26 cellular contexts compared by ENCODE assay signal in the genomic region with DNA sequence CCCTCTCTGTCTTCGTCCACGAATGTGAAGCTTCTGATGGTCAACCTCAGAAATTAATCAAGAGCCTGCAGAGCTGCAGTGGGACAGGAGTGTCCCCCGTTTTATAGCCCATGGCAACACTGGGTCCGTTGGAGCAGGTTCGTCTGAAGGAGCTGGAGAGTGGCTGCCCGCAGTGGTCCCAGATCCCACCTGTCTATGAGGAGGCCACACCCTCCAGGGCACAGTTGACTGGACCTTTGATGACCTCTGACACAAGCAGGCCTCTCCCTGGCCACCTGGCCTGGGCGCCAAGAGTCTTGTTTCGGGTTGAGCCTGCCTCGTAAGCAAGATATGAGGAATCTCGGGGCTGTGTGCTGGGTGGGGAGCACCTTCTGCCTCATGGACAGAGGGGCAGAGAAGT.
"Had no signal": no experiment of that assay in that cellular context is flagged by ENCODE, and none has a peak within 500 bp of the region (broad histone marks: within the 10 kb centered on the region; RNA-seq: fewer than 3 reads in every experiment).

No MANE protein-coding gene starts in this region.

- DNase-seq: naive B cell; naive thymus-derived CD8-positive, alpha-beta T cell; nephron progenitor cell; occipital lobe; pancreas; psoas muscle; right lobe of liver; sigmoid colon; small intestine; stimulated activated CD4-positive, alpha-beta T cell treated with anti-CD3 and anti-CD28 coated beads, Interleukin-12 subunit alpha, Interleukin-12 subunit beta, amount 100 ng/mL, for 4 hours; stimulated activated CD4-positive, alpha-beta T cell treated with anti-CD3 and anti-CD28 coated beads, Interleukin-1b, Interleukin-23, amount 100 ng/mL, for 48 hours; stimulated activated CD4-positive, alpha-beta T cell treated with anti-CD3 and anti-CD28 coated beads, Interleukin-4, amount 100 ng/mL, for 1 hour; stimulated activated CD4-positive, alpha-beta T cell treated with anti-CD3 and anti-CD28 coated beads, Interleukin-4, amount 100 ng/mL, for 4 hours; stimulated activated CD8-positive, alpha-beta memory T cell treated with anti-CD3 and anti-CD28 coated beads, Interleukin-4, amount 100 ng/mL, for 48 hours; stimulated activated naive CD4-positive, alpha-beta T cell; stimulated activated naive CD8-positive, alpha-beta T cell treated with anti-CD3 and anti-CD28 coated beads, Interleukin-15, amount 100 ng/mL, for 72 hours; stimulated activated naive CD8-positive, alpha-beta T cell treated with anti-CD3 and anti-CD28 coated beads, Interleukin-15, Interleukin-2, amounts not matched to agents 100 U/mL and 50 U/mL, for 24 hours; substantia nigra; testis; tibial artery; transverse colon; upper lobe of right lung; uterus had no signal

- H3K9me3 ChIP-seq: pancreas, psoas muscle, right lobe of liver, sigmoid colon, suprapubic skin, testis, tibial artery, transverse colon, upper lobe of right lung, uterus had no signal

- H3K27ac ChIP-seq: pancreas, psoas muscle, right lobe of liver, sigmoid colon, suprapubic skin, testis, tibial artery, transverse colon, upper lobe of right lung had no signal

- H3K27me3 ChIP-seq: pancreas, right lobe of liver, testis, upper lobe of right lung, uterus had no signal

- H3K36me3 ChIP-seq: pancreas, right lobe of liver, sigmoid colon, suprapubic skin, tibial artery, transverse colon, upper lobe of right lung, uterus had no signal

- ATAC-seq: naive thymus-derived CD8-positive, alpha-beta T cell; natural killer cell treated with Interleukin-12 subunit alpha and Interleukin-12 subunit beta and Interleukin-15 and Interleukin-18, amount 100 ng/mL, for 72 hours; pancreas; psoas muscle; right lobe of liver; stimulated activated memory B cell treated with anti-CD40 and anti-IgM and Interleukin-4, amounts not matched to agents 10 μg/mL and 1 μg/mL and 100 μg/mL, for 72 hours; stimulated activated naive CD8-positive, alpha-beta T cell treated with anti-CD3 and anti-CD28 coated beads, Interleukin-15, amount 100 ng/mL, for 72 hours; stimulated activated naive CD8-positive, alpha-beta T cell treated with anti-CD3 and anti-CD28 coated beads, Interleukin-15, Interleukin-2, amounts not matched to agents 100 U/mL and 50 U/mL, for 24 hours; upper lobe of right lung had no signal

- H3K4me1 ChIP-seq: pancreas, psoas muscle, right lobe of liver, sigmoid colon, testis, upper lobe of right lung, uterus had no signal

- H3K4me3 ChIP-seq: pancreas, psoas muscle, right lobe of liver, sigmoid colon, suprapubic skin, testis, tibial artery, transverse colon, upper lobe of right lung, uterus had no signal
